In genomic region chr9:132645306-132645705, GRCh38 we compare ENCODE assay signal across 25 cellular contexts.
"Had no signal": no experiment of that assay in that cellular context is flagged by ENCODE, and none has a peak within 500 bp of the region (broad histone marks: within the 10 kb centered on the region; RNA-seq: fewer than 3 reads in every experiment).

No MANE protein-coding gene starts in this region.

- H3K27ac ChIP-seq: body of pancreas, cardiac muscle cell, hepatocyte, prostate gland, upper lobe of left lung had no signal

- H3K79me2 ChIP-seq: hepatocyte had no signal

- H3K4me2 ChIP-seq: hepatocyte had no signal

- H3K4me3 Mint-ChIP-seq: activated CD8-positive, alpha-beta T cell treated with anti-CD3 and anti-CD28 coated beads, Interleukin-2, amount 10 ng/mL, durations not matched to agents 7 days and 5 days; activated naive CD8-positive, alpha-beta T cell treated with anti-CD3 and anti-CD28 coated beads, Interleukin-2, amount 50 U/mL, for 24 hours; activated T-helper 1 cell treated with anti-CD3 and anti-CD28 coated beads, Interleukin-12 subunit alpha, Interleukin-12 subunit beta, Interleukin-2, Interleukin-4 antibody, amounts not matched to agents 30 ng/mL and 10 ng/mL and 1 ng/mL, durations not matched to agents 14 hours and 24 hours and 36 hours; dendritic cell treated with granulocyte-macrophage colony-stimulating factor and Interleukin-4, amounts not matched to agents 40 ng/mL and 50 ng/mL, for 4 days; immature natural killer cell; natural killer cell had no signal

- H2AFZ ChIP-seq: hepatocyte had no signal

- H3K27me3 ChIP-seq: body of pancreas, cardiac muscle cell, hepatocyte, upper lobe of left lung had no signal

- H3K27ac Mint-ChIP-seq: activated CD8-positive, alpha-beta T cell treated with anti-CD3 and anti-CD28 coated beads, Interleukin-2, amount 10 ng/mL, durations not matched to agents 7 days and 5 days; activated naive CD8-positive, alpha-beta T cell treated with anti-CD3 and anti-CD28 coated beads, Interleukin-2, amount 50 U/mL, for 24 hours; activated T-helper 1 cell treated with anti-CD3 and anti-CD28 coated beads, Interleukin-12 subunit alpha, Interleukin-12 subunit beta, Interleukin-2, Interleukin-4 antibody, amounts not matched to agents 30 ng/mL and 10 ng/mL and 1 ng/mL, durations not matched to agents 14 hours and 24 hours and 36 hours; dendritic cell treated with granulocyte-macrophage colony-stimulating factor and Interleukin-4, amounts not matched to agents 40 ng/mL and 50 ng/mL, for 4 days; immature natural killer cell; natural killer cell had no signal

- H3K27me3 Mint-ChIP-seq: activated naive CD8-positive, alpha-beta T cell treated with anti-CD3 and anti-CD28 coated beads, Interleukin-2, amount 50 U/mL, for 24 hours; dendritic cell treated with granulocyte-macrophage colony-stimulating factor and Interleukin-4, amounts not matched to agents 40 ng/mL and 50 ng/mL, for 4 days had no signal

- H3K4me1 Mint-ChIP-seq: immature natural killer cell, natural killer cell had no signal

- H3K9me3 Mint-ChIP-seq: activated naive CD8-positive, alpha-beta T cell treated with anti-CD3 and anti-CD28 coated beads, Interleukin-2, amount 50 U/mL, for 24 hours; activated T-helper 1 cell treated with anti-CD3 and anti-CD28 coated beads, Interleukin-12 subunit alpha, Interleukin-12 subunit beta, Interleukin-2, Interleukin-4 antibody, amounts not matched to agents 30 ng/mL and 10 ng/mL and 1 ng/mL, durations not matched to agents 14 hours and 24 hours and 36 hours; dendritic cell treated with granulocyte-macrophage colony-stimulating factor and Interleukin-4, amounts not matched to agents 40 ng/mL and 50 ng/mL, for 4 days; immature natural killer cell; natural killer cell had no signal

- ATAC-seq: activated CD8-positive, alpha-beta T cell treated with anti-CD3 and anti-CD28 coated beads, Interleukin-2, amount 10 ng/mL, durations not matched to agents 7 days and 5 days; activated naive CD8-positive, alpha-beta T cell treated with anti-CD3 and anti-CD28 coated beads, Interleukin-2, amount 50 U/mL, for 24 hours; body of pancreas; esophagus mucosa; left ventricle myocardium superior; natural killer cell; stimulated activated naive CD8-positive, alpha-beta T cell treated with anti-CD3 and anti-CD28 coated beads, Interleukin-15, Interleukin-2, amounts not matched to agents 100 U/mL and 50 U/mL, for 24 hours had no signal

- H3K4me1 ChIP-seq: body of pancreas, prostate gland, upper lobe of left lung had no signal

- H3K4me3 ChIP-seq: body of pancreas, cardiac muscle cell, hepatocyte, prostate gland, upper lobe of left lung had no signal

- DNase-seq: activated CD4-positive, alpha-beta T cell treated with anti-CD3 and anti-CD28 coated beads for 1 hour; activated CD4-positive, alpha-beta T cell treated with anti-CD3 and anti-CD28 coated beads, Interleukin-2, amount 50 U/mL, for 1 hour; activated CD8-positive, alpha-beta T cell treated with anti-CD3 and anti-CD28 coated beads, Interleukin-2, amount 10 ng/mL, durations not matched to agents 7 days and 5 days; activated gamma-delta T cell; activated naive CD4-positive, alpha-beta T cell treated with anti-CD3 and anti-CD28 coated beads, Interleukin-2, amount 50 U/mL, for 16 hours; activated naive CD8-positive, alpha-beta T cell treated with anti-CD3 and anti-CD28 coated beads, Interleukin-2, amount 50 U/mL, for 24 hours; anterior cingulate cortex; effector CD4-positive, alpha-beta T cell; foreskin melanocyte; glutamatergic neuron; immature natural killer cell; left ventricle myocardium superior; mammary epithelial cell; midbrain; natural killer cell; stimulated activated CD4-positive, alpha-beta T cell treated with anti-CD3 and anti-CD28 coated beads, Interleukin-4, amount 100 ng/mL, for 24 hours; stimulated activated naive CD8-positive, alpha-beta T cell treated with anti-CD3 and anti-CD28 coated beads, Interleukin-15, Interleukin-2, amounts not matched to agents 100 U/mL and 50 U/mL, for 24 hours had no signal
